ENCODE assay signal across 22 cellular contexts in genomic region chr22:47933226-47933625, GRCh38.
"Had no signal": no experiment of that assay in that cellular context is flagged by ENCODE, and none has a peak within 500 bp of the region (broad histone marks: within the 10 kb centered on the region; RNA-seq: fewer than 3 reads in every experiment).

No MANE protein-coding gene starts in this region.

- H3K27ac ChIP-seq: colonic mucosa, coronary artery, dorsolateral prefrontal cortex, epithelial cell of prostate, esophagus squamous epithelium, foreskin keratinocyte, gastrocnemius medialis, gastroesophageal sphincter, heart left ventricle, heart right ventricle had no signal

- DNase-seq: colonic mucosa; cortex of kidney; dermis blood vessel endothelial cell; dorsolateral prefrontal cortex; effector CD4-positive, alpha-beta T cell; effector CD8-positive, alpha-beta T cell; effector memory CD4-positive, alpha-beta T cell; effector memory CD8-positive, alpha-beta T cell; endodermal cell; erythroblast; esophagus squamous epithelium; foreskin keratinocyte; foreskin melanocyte; gastrocnemius medialis; glutamatergic neuron; heart left ventricle; heart right ventricle had no signal

- H3K4me1 Mint-ChIP-seq: endodermal cell had no signal

- H3K4me1 ChIP-seq: colonic mucosa, esophagus squamous epithelium, foreskin keratinocyte, gastrocnemius medialis, gastroesophageal sphincter, heart left ventricle, heart right ventricle had no signal

- H3K27ac Mint-ChIP-seq: dendritic cell treated with granulocyte-macrophage colony-stimulating factor and Interleukin-4, amounts not matched to agents 40 ng/mL and 50 ng/mL, for 4 days; effector memory CD8-positive, alpha-beta T cell; endodermal cell had no signal

- H3K27me3 Mint-ChIP-seq: dendritic cell treated with granulocyte-macrophage colony-stimulating factor and Interleukin-4, amounts not matched to agents 40 ng/mL and 50 ng/mL, for 4 days had no signal

- ATAC-seq: effector memory CD8-positive, alpha-beta T cell; esophagus mucosa; foreskin keratinocyte; gastrocnemius medialis; gastroesophageal sphincter; heart left ventricle; heart right ventricle had no signal

- H3K9me3 ChIP-seq: colonic mucosa, gastrocnemius medialis had no signal

- H3K36me3 ChIP-seq: colonic mucosa, esophagus squamous epithelium, gastrocnemius medialis, gastroesophageal sphincter, heart left ventricle, heart right ventricle had no signal

- H3K4me3 ChIP-seq: colonic mucosa, coronary artery, dorsolateral prefrontal cortex, esophagus squamous epithelium, gastrocnemius medialis, gastroesophageal sphincter, heart left ventricle, heart right ventricle had no signal

- H3K4me3 Mint-ChIP-seq: dendritic cell treated with granulocyte-macrophage colony-stimulating factor and Interleukin-4, amounts not matched to agents 40 ng/mL and 50 ng/mL, for 4 days; effector memory CD8-positive, alpha-beta T cell; endodermal cell had no signal

- H3K27me3 ChIP-seq: colonic mucosa, dorsolateral prefrontal cortex, foreskin keratinocyte, gastrocnemius medialis had no signal
